10 cellular contexts compared by ENCODE assay signal in genomic region chr1:226201029-226201593, GRCh38. TPM values are rescaled to one million over a fixed set of nuclear protein-coding genes. Genes with fewer than 3 reads are reported as not detected.
DNase-seq lines count a peak whose midpoint lies in the region; ATAC-seq, FAIRE-seq and TF ChIP-seq lines count a peak whose summit lies in the region.
"Had no signal": no experiment of that assay in that cellular context is flagged by ENCODE, and none has a peak within 500 bp of the region (broad histone marks: within the 10 kb centered on the region; RNA-seq: fewer than 3 reads in every experiment).

No MANE protein-coding gene starts in this region.

- H3K4me1 ChIP-seq in H9 (ENCODE audit: insufficient read depth, low read length) (no peaks in the 10 kb centered on the region; the same call in 1 of the 2 replicates), SK-N-SH (ENCODE audit: control insufficient read depth in 1 of 2, insufficient read depth in 2 of 2, low read depth in 1 of 2, low read length in 1 of 2) (no peaks in the 10 kb centered on the region), HepG2 (ENCODE audit: insufficient read depth, low read length) (peaks cover 6% of the 10 kb centered on the region; the same call in 1 of the 2 replicates), testis (no peaks in the 10 kb centered on the region)

- no CpG with 5 or more reads among the region's 5 CpGs for WGBS in H9 (ENCODE audit: extremely low coverage, insufficient read length, low lambda C conversion rate)
- 35% methylated on average over 5 of the region's 5 CpGs for WGBS in SK-N-SH (ENCODE audit: low lambda C conversion rate)
- 2% methylated on average over 5 of the region's 5 CpGs for WGBS in HepG2 (ENCODE audit: low lambda C conversion rate)
- 70% methylated on average over 5 of the region's 5 CpGs for WGBS in testis, 2 donors

- H3K4me3 Mint-ChIP-seq in H9, result no peak overlapping the region
- H3K4me3 Mint-ChIP-seq in activated T-cell treated with anti-CD3 and anti-CD28 coated beads, Interleukin-2, amount 50 U/mL, for 72 hours, result no peak overlapping the region
- H3K4me3 Mint-ChIP-seq: activated T-helper 1 cell treated with anti-CD3 and anti-CD28 coated beads, Interleukin-12 subunit alpha, Interleukin-12 subunit beta, Interleukin-2, Interleukin-4 antibody, amounts not matched to agents 30 ng/mL and 10 ng/mL and 1 ng/mL, durations not matched to agents 14 hours and 24 hours and 36 hours had no signal

- no peak overlapping the region for H2BK20ac ChIP-seq in H9 (ENCODE audit: low read depth, low read length, poor library complexity, severe bottlenecking)

- H3K79me2 ChIP-seq in H9 (ENCODE audit: insufficient read depth, low read length) (no peaks in the 10 kb centered on the region), SK-N-SH (ENCODE audit: insufficient read depth) (no peaks in the 10 kb centered on the region), HepG2 (ENCODE audit: insufficient read depth, low read length) (no peaks in the 10 kb centered on the region)

- no peaks in the 10 kb centered on the region for H3K9me3 ChIP-seq in H9 (ENCODE audit: control insufficient read depth, low read depth, low read length)
- no peaks in the 10 kb centered on the region for H3K9me3 ChIP-seq in SK-N-SH
- no peaks in the 10 kb centered on the region for H3K9me3 ChIP-seq in HepG2 (ENCODE audit: low read length)
- no peaks in the 10 kb centered on the region for H3K9me3 ChIP-seq in testis

- BruUV-seq in HepG2 (replicated peaks; lab: Mats Ljungman, UMichigan), result no TSS peak

- in situ Hi-C loops in HepG2 (cut with HindIII; ENCODE audit: extremely low pct_ligation_motif_present, low pct_unique_long_range_greater_than_20kb), result no loop called here

- H2AFZ ChIP-seq in H9 (ENCODE audit: low read length) (no peak overlapping the region), SK-N-SH (ENCODE audit: low read depth) (no peak overlapping the region), HepG2 (ENCODE audit: low read length) (no peak overlapping the region)

- no peak overlapping the region for H2BK15ac ChIP-seq in H9 (ENCODE audit: low read depth, low read length)

- TF ChIP-seq CTCF in GM10266 (IDR thresholded peaks at IDR 0.05; ENCODE audit: control insufficient read depth, insufficient read depth, low read depth, missing control alignments), result peak; percentile 64
- TF ChIP-seq CTCF in H9 (conservative IDR thresholded peaks at IDR 0.05), result peak; percentile 71
- peak; percentile 49 for TF ChIP-seq CTCF in SK-N-SH (IDR thresholded peaks at IDR 0.05)
- peak; percentile 76 for TF ChIP-seq CTCF in HepG2 (CRISPR knock-in tag; IDR thresholded peaks at IDR 0.05)
- no peak for TF ChIP-seq CTCF in testis (IDR thresholded peaks at IDR 0.05)

- no peaks in the 10 kb centered on the region for H3K9me2 ChIP-seq in SK-N-SH

- H3T11ph ChIP-seq in H9 (ENCODE audit: low read length), result no peak overlapping the region

- H2AK5ac ChIP-seq in H9 (ENCODE audit: insufficient read length, low read length), result no peak overlapping the region

- H3K27me3 Mint-ChIP-seq in H9 (ENCODE audit: low read depth), result peaks cover 3% of the 10 kb centered on the region; the same call in 1 of the 2 replicates
- H3K27me3 Mint-ChIP-seq in activated T-cell treated with anti-CD3 and anti-CD28 coated beads, Interleukin-2, amount 50 U/mL, for 72 hours (ENCODE audit: low read depth), result peaks cover 11% of the 10 kb centered on the region

- FAIRE-seq in HepG2 (lab: Jason Lieb, UNC) (no peak), H54 (lab: Jason Lieb, UNC) (no peak)

- no peak overlapping the region for H2BK5ac ChIP-seq in H9 (ENCODE audit: insufficient read length, low read length)

- no peak overlapping the region for H4K91ac ChIP-seq in H9 (ENCODE audit: insufficient read length, low read depth, low read length)

- H3K18ac ChIP-seq in H9 (ENCODE audit: insufficient read length, low read depth, low read length), result no peak overlapping the region

- intact Hi-C loops in HepG2 (cut with micrococcal nuclease; ENCODE audit: unreplicated experiment), result loop anchor here (2.0 to 5.0 kb wide), 2 partner anchors 20 to 131 kb away; no protein-coding TSS in a partner anchor
- intact Hi-C loops in testis (cut with DNase I; ENCODE audit: low total_unique reads), result no loop called here

- H4K20me1 ChIP-seq in H9 (ENCODE audit: control insufficient read depth, insufficient read depth, insufficient read length) (no peaks in the 10 kb centered on the region), SK-N-SH (ENCODE audit: insufficient read depth) (no peaks in the 10 kb centered on the region), HepG2 (ENCODE audit: insufficient read depth, low read length) (no peaks in the 10 kb centered on the region)

- H3K4ac ChIP-seq in H9 (ENCODE audit: low read depth, low read length), result no peak overlapping the region

- TF ChIP-seq EP300 in SK-N-SH (IDR thresholded peaks at IDR 0.05; ENCODE audit: borderline replicate concordance in 1 of 2, low read depth in 1 of 2, low read length in 1 of 2) (no peak), HepG2 (IDR thresholded peaks at IDR 0.05; ENCODE audit: low read depth in 2 of 2, low read length in 2 of 2) (no peak), HepG2 (CRISPR knock-in tag; IDR thresholded peaks at IDR 0.05; ENCODE audit: borderline replicate concordance) (no peak)

- no peaks in the 10 kb centered on the region for H3K36me3 Mint-ChIP-seq in H9 (ENCODE audit: insufficient read depth in 1 of 3, low read depth in 3 of 3)
- H3K36me3 Mint-ChIP-seq in activated T-cell treated with anti-CD3 and anti-CD28 coated beads, Interleukin-2, amount 50 U/mL, for 72 hours (ENCODE audit: insufficient read depth in 2 of 2), result no peaks in the 10 kb centered on the region

- H3K9me3 Mint-ChIP-seq in H9, result no peaks in the 10 kb centered on the region
- no peaks in the 10 kb centered on the region for H3K9me3 Mint-ChIP-seq in activated T-cell treated with anti-CD3 and anti-CD28 coated beads, Interleukin-2, amount 50 U/mL, for 72 hours
- H3K9me3 Mint-ChIP-seq: activated T-helper 1 cell treated with anti-CD3 and anti-CD28 coated beads, Interleukin-12 subunit alpha, Interleukin-12 subunit beta, Interleukin-2, Interleukin-4 antibody, amounts not matched to agents 30 ng/mL and 10 ng/mL and 1 ng/mL, durations not matched to agents 14 hours and 24 hours and 36 hours had no signal

- H3K4me2 ChIP-seq in H9 (ENCODE audit: insufficient read depth, insufficient read length, low read length) (no peak overlapping the region), SK-N-SH (no peak overlapping the region), HepG2 (ENCODE audit: low read depth, low read length) (no peak overlapping the region)

- no peak overlapping the region for H4K5ac ChIP-seq in H9 (ENCODE audit: insufficient read length, low read depth, low read length)

- H3K27ac ChIP-seq in H9 (ENCODE audit: insufficient read length, low read depth, low read length) (no peak overlapping the region), SK-N-SH (ENCODE audit: low read depth in 2 of 2, low read length in 1 of 2) (no peak overlapping the region), HepG2 (ENCODE audit: extremely low read length, insufficient read depth, low read length) (no peak overlapping the region), testis (no peak overlapping the region)

- H3K4me3 ChIP-seq in SK-N-SH (ENCODE audit: low read depth in 2 of 2, low read length in 1 of 2) (no peak overlapping the region), HepG2 (replicated peaks in 1 of 3; ENCODE audit: insufficient read depth in 1 of 3, low read depth in 2 of 3, low read length in 3 of 3) (no peak overlapping the region), testis (no peak overlapping the region)

- no peak overlapping the region for H3K14ac ChIP-seq in H9 (ENCODE audit: insufficient read depth, low read length)

- no peaks in the 10 kb centered on the region for H3K79me1 ChIP-seq in H9 (ENCODE audit: insufficient read depth, low read depth, low read length, poor library complexity, severe bottlenecking)

- peak; percentile 43 for TF ChIP-seq RAD21 in SK-N-SH (IDR thresholded peaks at IDR 0.05; ENCODE audit: low read length)
- TF ChIP-seq RAD21 in HepG2 (CRISPR knock-in tag; IDR thresholded peaks at IDR 0.05), result no peak

- H3K23me2 ChIP-seq in H9 (ENCODE audit: insufficient read length, low read depth, low read length, poor library complexity, severe bottlenecking), result no peaks in the 10 kb centered on the region

- peaks cover 9 to 18% of the 10 kb centered on the region in 2 experiments for H3K4me1 Mint-ChIP-seq in H9
- peaks cover 4% of the 10 kb centered on the region for H3K4me1 Mint-ChIP-seq in activated T-cell treated with anti-CD3 and anti-CD28 coated beads, Interleukin-2, amount 50 U/mL, for 72 hours (ENCODE audit: low read depth)

- H3K23ac ChIP-seq in H9 (ENCODE audit: insufficient read length, low read depth, low read length), result no peak overlapping the region

- no peak overlapping the region for H4K8ac ChIP-seq in H9 (replicated peaks; ENCODE audit: insufficient read length, low read depth, low read length)

- H3F3A ChIP-seq in SK-N-SH (replicated peaks; ENCODE audit: insufficient read depth), result peaks cover 2% of the 10 kb centered on the region

- POLR2A ChIA-PET in SK-N-SH (lab: Yijun Ruan, JAX), result no interaction called here
- POLR2A ChIA-PET in HepG2 (lab: Yijun Ruan, JAX), result no interaction called here

- no peak overlapping the region for H2BK12ac ChIP-seq in H9 (ENCODE audit: insufficient read length, low read depth, low read length)

- H3K56ac ChIP-seq in H9 (ENCODE audit: insufficient read length, low read depth, low read length), result no peak overlapping the region

- no peak overlapping the region for H3K27ac Mint-ChIP-seq in H9
- H3K27ac Mint-ChIP-seq in activated T-cell treated with anti-CD3 and anti-CD28 coated beads, Interleukin-2, amount 50 U/mL, for 72 hours, result no peak overlapping the region
- H3K27ac Mint-ChIP-seq: activated T-helper 1 cell treated with anti-CD3 and anti-CD28 coated beads, Interleukin-12 subunit alpha, Interleukin-12 subunit beta, Interleukin-2, Interleukin-4 antibody, amounts not matched to agents 30 ng/mL and 10 ng/mL and 1 ng/mL, durations not matched to agents 14 hours and 24 hours and 36 hours had no signal

- CTCF ChIA-PET in SK-N-SH (lab: Yijun Ruan, JAX) (interaction anchor here (1.0 to 7.7 kb wide), 5 partner anchors 15 to 133 kb away, joined by 3 to 126 read pairs (median 4); no protein-coding TSS in a partner anchor), HepG2 (lab: Yijun Ruan, JAX; ENCODE audit: low intra/inter-chr PET ratio, low total read pairs) (interaction anchor here (1.2 kb wide), 1 partner anchor 132 kb away, joined by 3 read pairs; no protein-coding TSS in a partner anchor)

- H2BK120ac ChIP-seq in H9 (ENCODE audit: low read depth, low read length, poor library complexity, severe bottlenecking), result no peak overlapping the region

- DNase-seq in GM10266 (ENCODE audit: extremely low spot score) (peak; percentile 60), H9 (peak; percentile 65), SK-N-SH (no peak), HepG2 (ENCODE audit: low spot score) (no peak), H54 (ENCODE audit: insufficient read length, low spot score) (no peak), testis (no peak), NCI-H1436 (lab: John Stamatoyannopoulos, UW) (no peak)
- DNase-seq in activated T-cell treated with anti-CD3 and anti-CD28 coated beads, Interleukin-2, amount 50 U/mL, for 72 hours, result no peak
- DNase-seq: NCI-H2171 had no signal

- H3K27me3 ChIP-seq in H9 (ENCODE audit: insufficient read depth, low read length) (no peaks in the 10 kb centered on the region), SK-N-SH (ENCODE audit: insufficient read depth) (no peaks in the 10 kb centered on the region; the same call in 1 of the 2 replicates), HepG2 (ENCODE audit: control insufficient read depth in 1 of 2, insufficient read depth in 2 of 2, low read length in 2 of 2) (no peaks in the 10 kb centered on the region), testis (no peaks in the 10 kb centered on the region)

- TF ChIP-seq POLR2A in HepG2 (IDR thresholded peaks at IDR 0.05; ENCODE audit: insufficient read depth in 1 of 2, low read depth in 2 of 2, low read length in 2 of 2) (no peak), H54 (IDR thresholded peaks at IDR 0.05; ENCODE audit: low read depth, low read length) (no peak), testis (IDR thresholded peaks at IDR 0.05) (no peak)

- H3K36me3 ChIP-seq in SK-N-SH (replicated peaks in 1 of 2; ENCODE audit: control insufficient read depth in 1 of 2, insufficient read depth in 2 of 2, low read length in 1 of 2) (no peaks in the 10 kb centered on the region), HepG2 (replicated peaks in 1 of 2; ENCODE audit: control insufficient read depth in 1 of 2, insufficient read depth in 2 of 2, low read length in 2 of 2) (no peaks in the 10 kb centered on the region), testis (ENCODE audit: low read depth, missing control alignments) (no peaks in the 10 kb centered on the region)

- no peak overlapping the region for H3K9ac ChIP-seq in H9 (ENCODE audit: extremely low read depth, insufficient read length, low read length)
- no peak overlapping the region for H3K9ac ChIP-seq in SK-N-SH
- no peak overlapping the region for H3K9ac ChIP-seq in HepG2 (ENCODE audit: insufficient read depth, low read depth, low read length)

- peak; percentile 77 for ATAC-seq in HepG2
- no peak for ATAC-seq in activated T-cell treated with anti-CD3 and anti-CD28 coated beads, Interleukin-2, amount 50 U/mL, for 72 hours (replicated peaks in 1 of 2)

RNA-seq across cellular contexts. Expression of gene ACBD3, which starts 14.6 kb away (rescaled TPM):
- total RNA-seq in H9 (2021), result 30.6 and 30.8 TPM in 2 replicates
- polyA plus RNA-seq in SK-N-SH (2012; rRNA removed), result 17.8 and 26.3 TPM in 2 replicates
- 25.1 and 30.3 TPM in 2 replicates for polyA plus RNA-seq in SK-N-SH (2012; cell fraction: cytosol; rRNA removed)
- polyA plus RNA-seq in SK-N-SH (2012; cell fraction: nucleus; rRNA removed), result 7.5 and 17.1 TPM in 2 replicates
- total RNA-seq in HepG2 (2016; rRNA removed; fragmentation: Illumina TruSeq; extraction: Trizol), result 39.3 and 59.0 TPM in 2 replicates
- 2.3 and 3.6 TPM in 2 replicates for total RNA-seq in HepG2 (2016; cell fraction: cytosol; rRNA removed; fragmentation: Illumina TruSeq; extraction: Trizol; ENCODE audit: low read depth)
- 39.7 and 56.7 TPM in 2 replicates for total RNA-seq in HepG2 (2016; cell fraction: insoluble cytoplasmic fraction; rRNA removed; fragmentation: Illumina TruSeq; extraction: Trizol)
- 10.1 and 13.7 TPM in 2 replicates for total RNA-seq in HepG2 (2016; cell fraction: membrane; rRNA removed; fragmentation: Illumina TruSeq; extraction: Trizol)
- 22.6 and 23.2 TPM in 2 replicates for total RNA-seq in HepG2 (2016; cell fraction: nucleus; rRNA removed; fragmentation: Illumina TruSeq; extraction: Trizol)
- polyA plus RNA-seq in HepG2 (2011; rRNA removed), result 19.4 and 24.3 TPM in 2 replicates
- 12.3 and 17.8 TPM in 2 replicates for polyA plus RNA-seq in HepG2 (2011; cell fraction: cytosol; rRNA removed)
- 8.4 and 8.6 TPM in 2 replicates for polyA plus RNA-seq in HepG2 (2011; cell fraction: nucleus; rRNA removed)
- polyA plus RNA-seq in HepG2 (2012), result 17.3 and 26.9 TPM in 2 replicates
- 1.1 and 1.2 TPM in 2 replicates for polyA plus RNA-seq in HepG2 (2016; cell fraction: cytosol; fragmentation: Illumina TruSeq; extraction: Trizol; ENCODE audit: low read depth)
- polyA plus RNA-seq in HepG2 (2016; cell fraction: insoluble cytoplasmic fraction; fragmentation: Illumina TruSeq; extraction: Trizol; ENCODE audit: low read depth), result 54.1 and 54.3 TPM in 2 replicates
- 4.5 and 5.6 TPM in 2 replicates for polyA plus RNA-seq in HepG2 (2016; cell fraction: membrane; fragmentation: Illumina TruSeq; extraction: Trizol; ENCODE audit: low read depth)
- polyA plus RNA-seq in HepG2 (2016; cell fraction: nucleus; fragmentation: Illumina TruSeq; extraction: Trizol; ENCODE audit: insufficient read depth, low read depth), result 27.5 and 28.4 TPM in 2 replicates
- 11.0 and 11.5 TPM in 2 replicates for polyA minus RNA-seq in HepG2 (2011; rRNA and poly(A)+ RNA removed; ENCODE audit: low replicate concordance)
- polyA minus RNA-seq in HepG2 (2011; cell fraction: cytosol; rRNA and poly(A)+ RNA removed), result 28.0 and 28.4 TPM in 2 replicates
- polyA minus RNA-seq in HepG2 (2011; cell fraction: nucleus; rRNA and poly(A)+ RNA removed), result 17.9 and 19.4 TPM in 2 replicates
- total RNA-seq in testis, result 10 to 100 TPM; 50.6 to 57.9 TPM
- polyA plus RNA-seq in testis (ENCODE audit: insufficient read depth, low read depth, low replicate concordance), result 32.9 TPM
- total RNA-seq in activated T-cell treated with anti-CD3 and anti-CD28 coated beads, Interleukin-2, amount 50 U/mL, for 72 hours, result 10 to 100 TPM; 23.4 to 25.9 TPM

RNA-seq across cellular contexts. Expression of gene MIXL1, which starts 22.4 kb away (rescaled TPM):
- total RNA-seq in H9 (2021), result 4.7 and 4.9 TPM in 2 replicates
- polyA plus RNA-seq in SK-N-SH (2012; rRNA removed), result 0.03 TPM in 1 of 2 replicates, not detected in the other
- 0.03 and 0.05 TPM in 2 replicates for polyA plus RNA-seq in SK-N-SH (2012; cell fraction: cytosol; rRNA removed)
- not detected in 2 replicates for polyA plus RNA-seq in SK-N-SH (2012; cell fraction: nucleus; rRNA removed)
- 7.6 and 8.6 TPM in 2 replicates for total RNA-seq in HepG2 (2016; rRNA removed; fragmentation: Illumina TruSeq; extraction: Trizol)
- total RNA-seq in HepG2 (2016; cell fraction: cytosol; rRNA removed; fragmentation: Illumina TruSeq; extraction: Trizol; ENCODE audit: low read depth), result 2.6 and 2.8 TPM in 2 replicates
- total RNA-seq in HepG2 (2016; cell fraction: insoluble cytoplasmic fraction; rRNA removed; fragmentation: Illumina TruSeq; extraction: Trizol), result 8.2 and 9.4 TPM in 2 replicates
- total RNA-seq in HepG2 (2016; cell fraction: membrane; rRNA removed; fragmentation: Illumina TruSeq; extraction: Trizol), result 9.0 and 9.1 TPM in 2 replicates
- 3.9 and 5.5 TPM in 2 replicates for total RNA-seq in HepG2 (2016; cell fraction: nucleus; rRNA removed; fragmentation: Illumina TruSeq; extraction: Trizol)
- 12.5 and 18.5 TPM in 2 replicates for polyA plus RNA-seq in HepG2 (2011; rRNA removed)
- polyA plus RNA-seq in HepG2 (2011; cell fraction: cytosol; rRNA removed), result 13.8 and 17.1 TPM in 2 replicates
- polyA plus RNA-seq in HepG2 (2011; cell fraction: nucleus; rRNA removed), result 2.2 and 4.1 TPM in 2 replicates
- 5.2 and 28.7 TPM in 2 replicates for polyA plus RNA-seq in HepG2 (2012)
- 8.5 and 8.8 TPM in 2 replicates for polyA plus RNA-seq in HepG2 (2016; cell fraction: cytosol; fragmentation: Illumina TruSeq; extraction: Trizol; ENCODE audit: low read depth)
- polyA plus RNA-seq in HepG2 (2016; cell fraction: insoluble cytoplasmic fraction; fragmentation: Illumina TruSeq; extraction: Trizol; ENCODE audit: low read depth), result 33.2 and 42.8 TPM in 2 replicates
- 21.0 and 21.4 TPM in 2 replicates for polyA plus RNA-seq in HepG2 (2016; cell fraction: membrane; fragmentation: Illumina TruSeq; extraction: Trizol; ENCODE audit: low read depth)
- polyA plus RNA-seq in HepG2 (2016; cell fraction: nucleus; fragmentation: Illumina TruSeq; extraction: Trizol; ENCODE audit: insufficient read depth, low read depth), result 17.4 and 21.8 TPM in 2 replicates
- polyA minus RNA-seq in HepG2 (2011; rRNA and poly(A)+ RNA removed; ENCODE audit: low replicate concordance), result 29.1 TPM in 1 of 2 replicates, not detected in the other
- 8.1 and 8.9 TPM in 2 replicates for polyA minus RNA-seq in HepG2 (2011; cell fraction: cytosol; rRNA and poly(A)+ RNA removed)
- 4.1 and 5.3 TPM in 2 replicates for polyA minus RNA-seq in HepG2 (2011; cell fraction: nucleus; rRNA and poly(A)+ RNA removed)
- under 1 TPM; 0.39 to 0.68 TPM for total RNA-seq in testis
- 0.66 TPM for polyA plus RNA-seq in testis (ENCODE audit: insufficient read depth, low read depth, low replicate concordance)
- total RNA-seq in activated T-cell treated with anti-CD3 and anti-CD28 coated beads, Interleukin-2, amount 50 U/mL, for 72 hours, result not detected
- total RNA-seq: activated T-helper 1 cell treated with anti-CD3 and anti-CD28 coated beads, Interleukin-12 subunit alpha, Interleukin-12 subunit beta, Interleukin-2, Interleukin-4 antibody, amounts not matched to agents 30 ng/mL and 10 ng/mL and 1 ng/mL, durations not matched to agents 14 hours and 24 hours and 36 hours had no signal

Comparison
In these comparisons a context has a peak if more than half of its experiments do, and no peak if none do; other contexts are left out.
1. DNase-seq: peak in GM10266 (single experiment) and H9 (single experiment); none in SK-N-SH (single experiment), HepG2 (single experiment), H54 (single experiment), testis (single experiment), NCI-H1436 (single experiment) and activated T-cell treated with anti-CD3 and anti-CD28 coated beads, Interleukin-2, amount 50 U/mL, for 72 hours (0 of 2).
2. CTCF ChIP-seq: peak in GM10266 (single experiment), H9 (single experiment), SK-N-SH (single experiment) and HepG2 (single experiment); none in testis (0 of 3).